9 cellular contexts compared by ENCODE assay signal in the genomic region with DNA sequence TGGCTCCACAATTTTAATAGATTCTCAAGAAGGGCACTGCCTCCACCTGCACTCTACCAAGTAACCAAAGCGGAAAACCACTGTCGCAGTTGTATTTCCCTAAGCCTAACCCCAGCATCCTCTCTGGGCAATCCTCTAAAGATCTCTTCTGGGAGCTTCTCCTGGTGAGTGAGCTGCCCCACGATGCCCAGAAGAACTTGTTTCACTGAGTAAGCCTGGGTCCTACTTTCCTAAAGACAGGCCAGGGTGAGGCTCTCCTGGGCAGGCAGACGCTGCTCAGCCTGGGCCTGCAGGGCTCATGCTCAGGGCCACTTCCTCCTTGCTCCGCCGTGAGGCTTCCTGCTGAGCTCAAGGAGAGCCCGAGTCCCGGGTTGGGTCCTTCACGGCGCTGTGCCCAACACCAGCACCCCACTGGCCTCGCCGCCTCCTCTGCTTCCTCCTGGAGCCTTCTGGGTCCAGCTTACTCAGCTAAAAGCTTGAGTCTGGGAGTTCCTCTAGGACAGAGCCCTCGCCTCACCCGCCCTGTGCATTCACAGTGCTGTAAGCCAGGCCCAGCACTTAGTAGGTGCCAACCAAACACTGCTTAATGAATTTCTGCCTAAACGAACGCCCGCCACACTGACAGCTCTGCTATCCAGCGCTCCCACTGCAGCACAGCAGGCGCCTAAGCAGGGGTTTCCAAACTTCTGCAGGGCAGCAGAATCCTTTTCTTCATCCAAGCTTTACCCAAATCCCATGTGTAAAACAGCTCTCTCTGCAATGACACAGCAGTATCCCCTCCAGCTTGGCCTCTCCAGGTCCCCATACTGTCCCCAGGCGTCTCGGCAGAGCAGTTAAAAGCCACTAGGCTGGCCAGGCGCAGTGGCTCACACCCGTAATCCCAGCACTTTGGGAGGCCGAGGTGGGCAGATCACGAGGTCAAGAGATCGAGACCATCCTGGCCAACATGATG. TPM values are rescaled to one million over a fixed set of nuclear protein-coding genes. Genes with fewer than 3 reads are reported as not detected.
DNase-seq lines count a peak whose midpoint lies in the region; ATAC-seq and TF ChIP-seq lines count a peak whose summit lies in the region.
"Had no signal": no experiment of that assay in that cellular context is flagged by ENCODE, and none has a peak within 500 bp of the region (broad histone marks: within the 10 kb centered on the region; RNA-seq: fewer than 3 reads in every experiment).

No MANE protein-coding gene starts in this region.

- H3K4me1 ChIP-seq in spleen = peaks cover 40 to 90% (median 75%) of the 10 kb centered on the region in 6 donors

- H3K4me3 ChIP-seq in spleen = peak overlapping the region in 2 of 8 donors; percentile 1 to 54

- no peaks in the 10 kb centered on the region for H3K9me3 ChIP-seq in spleen

- H3K36me3 ChIP-seq in spleen = peaks cover 0 to 53% (median 17%) of the 10 kb centered on the region in 6 donors

- peak overlapping the region; percentile 46 to 86 (median 79) for H3K27ac ChIP-seq in spleen
- H3K27ac ChIP-seq: parathyroid adenoma had no signal

- intact Hi-C loops in spleen (cut with DNase I; ENCODE audit: low total_unique reads) = no loop called here

- WGBS in spleen, 5 donors = 28 to 36% (median 31%) methylated on average over 25 to 26 of the region's 26 CpGs

- TF ChIP-seq POLR2A in spleen (IDR thresholded peaks at IDR 0.05) = no peak

- H3K27me3 ChIP-seq in spleen (replicated peaks in 1 of 7) = no peaks in the 10 kb centered on the region

- peak; percentile 61 for ATAC-seq in HG03378 (IDR thresholded peaks at IDR 0.05; ENCODE audit: unreplicated experiment)

- no peak for TF ChIP-seq CTCF in spleen (IDR thresholded peaks at IDR 0.05 in 8 of 11, conservative IDR thresholded peaks at IDR 0.05 in 3 of 11)

- peak; percentile 87 for DNase-seq in SIG-M5 treated with dmso at 0.1 percent for 504 hours (lab: John Stamatoyannopoulos, UW; ENCODE audit: unreplicated experiment)
- DNase-seq in SIG-M5 (lab: John Stamatoyannopoulos, UW) = no peak
- peak; percentile 53 for DNase-seq in activated CD4-positive, CD25-positive, alpha-beta regulatory T cell treated with anti-CD3 and anti-CD28 coated beads, Interleukin-2, amount 50 U/mL, for 72 hours
- DNase-seq in germinal center (ENCODE audit: low spot score) = peak; percentile 81
- DNase-seq in spleen = peak; percentile 93
- no peak for DNase-seq in NCI-H2227 treated with DMSO at 0.1 percent for 48 hours (lab: John Stamatoyannopoulos, UW)
- no peak for DNase-seq in DMS 273 (lab: John Stamatoyannopoulos, UW; ENCODE audit: unreplicated experiment)

RNA-seq across cellular contexts. Expression of a gene that starts 5.7 kb away (rescaled TPM):
- 10 to 100 TPM; 25.7 to 69.8 (median 58.4) TPM for total RNA-seq in spleen
- 10 to 100 TPM; 14.8 to 40.1 (median 16.9) TPM for polyA plus RNA-seq in spleen

Comparison
In these comparisons a context has a peak if more than half of its experiments do, and no peak if none do; other contexts are left out.
1. DNase-seq: peak in SIG-M5 treated with dmso at 0.1 percent for 504 hours (single experiment), activated CD4-positive, CD25-positive, alpha-beta regulatory T cell treated with anti-CD3 and anti-CD28 coated beads, Interleukin-2, amount 50 U/mL, for 72 hours (single experiment), germinal center (single experiment) and spleen (single experiment); none in SIG-M5 (single experiment), NCI-H2227 treated with DMSO at 0.1 percent for 48 hours (single experiment) and DMS 273 (single experiment).